Comparison of ENCODE assay signal across 31 cellular contexts in the genomic region with DNA sequence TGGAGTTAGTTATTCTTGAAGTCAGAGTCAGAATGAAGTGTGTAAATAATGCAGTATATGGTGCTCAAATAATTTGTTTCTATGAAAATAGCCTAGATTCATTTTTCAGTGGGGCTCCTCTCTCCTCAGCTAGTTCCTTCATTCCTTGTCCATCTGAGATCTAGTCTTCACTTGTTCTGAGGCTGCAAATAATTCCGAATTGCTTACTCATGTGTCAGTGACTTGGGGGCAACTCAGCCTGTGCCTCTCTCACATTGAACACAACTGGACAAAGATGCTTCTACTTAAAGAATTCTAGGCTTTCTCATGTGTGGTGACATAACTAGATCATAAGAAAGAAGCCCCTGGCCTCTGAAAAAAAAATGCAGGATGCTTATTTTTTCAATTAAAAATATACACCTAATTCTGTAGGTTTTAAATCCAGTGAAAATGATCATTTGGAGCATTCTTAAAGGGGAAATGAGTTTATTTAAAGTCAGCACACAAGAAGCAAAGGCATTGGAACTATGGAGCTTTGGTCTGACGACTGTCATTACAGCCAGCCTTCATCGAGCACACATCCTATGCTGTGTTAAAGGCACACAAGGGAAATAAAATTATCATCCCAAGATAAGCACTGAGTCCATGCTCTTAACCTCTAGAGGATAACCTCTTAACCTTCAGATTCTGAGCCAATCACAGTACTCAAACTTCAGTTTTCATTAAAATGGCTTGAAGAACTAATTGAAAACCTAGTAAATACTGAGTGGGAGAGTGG. TPM values are rescaled to one million over a fixed set of nuclear protein-coding genes. Genes with fewer than 3 reads are reported as not detected.
DNase-seq lines count a peak whose midpoint lies in the region; ATAC-seq, FAIRE-seq and TF ChIP-seq lines count a peak whose summit lies in the region.
"Had no signal": no experiment of that assay in that cellular context is flagged by ENCODE, and none has a peak within 500 bp of the region (broad histone marks: within the 10 kb centered on the region; RNA-seq: fewer than 3 reads in every experiment).

No MANE protein-coding gene starts in this region.

- no peak for FAIRE-seq in H1 (lab: Jason Lieb, UNC)
- FAIRE-seq: GM12878, islet of Langerhans had no signal

- TF ChIP-seq RAD21 in H1 (IDR thresholded peaks at IDR 0.05 in 1 of 2, conservative IDR thresholded peaks at IDR 0.05 in 1 of 2; ENCODE audit: low read depth in 2 of 2, low read length in 2 of 2): no peak

- no peak overlapping the region for H2BK15ac ChIP-seq in H1 (ENCODE audit: low read length)

- DNase-seq in GM23338 (ENCODE audit: low spot score) (no peak), RWPE1 (ENCODE audit: low spot score) (peak; percentile 7), H1 (ENCODE audit: low read depth in 1 of 2, low spot score in 2 of 2) (no peak), neural progenitor cell (ENCODE audit: low spot score) (no peak), NCI-H146 (lab: John Stamatoyannopoulos, UW) (no peak), GM23248 (no peak), MV-4-11 (lab: John Stamatoyannopoulos, UW) (no peak), NCI-H526 (lab: John Stamatoyannopoulos, UW) (no peak)
- DNase-seq: activated CD8-positive, alpha-beta memory T cell treated with anti-CD3 and anti-CD28 coated beads, Interleukin-2, amount 50 U/mL, for 48 hours; activated CD8-positive, alpha-beta T cell treated with anti-CD3 and anti-CD28 coated beads for 36 hours; activated naive CD4-positive, alpha-beta T cell treated with anti-CD3 and anti-CD28 coated beads for 36 hours; BE2C; body of pancreas; CD8-positive, alpha-beta T cell; Kasumi-1; naive thymus-derived CD4-positive, alpha-beta T cell; NCI-H1694; nucleus accumbens; PC-3; SHP77; stimulated activated CD4-positive, alpha-beta T cell treated with anti-CD3 and anti-CD28 coated beads, Interleukin-15, amount 100 ng/mL, for 24 hours; stimulated activated naive B cell treated with anti-CD40 and anti-IgM and Interleukin-4, amounts not matched to agents 10 μg/mL and 1 μg/mL and 100 μg/mL, for 72 hours had no signal

- WGBS in H1 (ENCODE audit: extremely low coverage in 1 of 2, insufficient coverage in 1 of 2, insufficient read length in 1 of 2, insufficient replicate concordance in 2 of 2, low coverage in 1 of 2, low lambda C conversion rate in 2 of 2, missing lambda C conversion rate in 1 of 2), 2 experiments: 92% methylated on average over 3 of the region's 3 CpGs; no CpG with 5 or more reads in 1 of the 2 experiments
- 22 to 30% methylated on average over 3 of the region's 3 CpGs for WGBS in GM23248 (ENCODE audit: low coverage in 1 of 2, low lambda C conversion rate in 2 of 2, missing lambda C conversion rate in 2 of 2), 2 experiments

- H3K79me2 ChIP-seq in GM23338 (replicated peaks; ENCODE audit: insufficient read depth) (no peaks in the 10 kb centered on the region), H1 (ENCODE audit: control insufficient read depth in 1 of 2, insufficient read depth in 2 of 2, low read length in 2 of 2) (no peaks in the 10 kb centered on the region), neural progenitor cell (ENCODE audit: low read depth) (no peaks in the 10 kb centered on the region), GM23248 (ENCODE audit: insufficient read depth) (no peaks in the 10 kb centered on the region)

- H3K36me3 Mint-ChIP-seq in GM23338 (ENCODE audit: low read depth) (no peaks in the 10 kb centered on the region), neural progenitor cell (no peaks in the 10 kb centered on the region)
- H3K36me3 Mint-ChIP-seq: CD8-positive, alpha-beta T cell; mesothelial cell of epicardium; naive thymus-derived CD4-positive, alpha-beta T cell; stimulated activated naive B cell treated with anti-CD40 and anti-IgM and Interleukin-4, amounts not matched to agents 10 μg/mL and 1 μg/mL and 100 μg/mL, for 72 hours; type B pancreatic cell had no signal

- H3F3A ChIP-seq in GM23338 (replicated peaks; ENCODE audit: low read depth): no peaks in the 10 kb centered on the region
- no peaks in the 10 kb centered on the region for H3F3A ChIP-seq in neural progenitor cell (ENCODE audit: low read depth)
- no peaks in the 10 kb centered on the region for H3F3A ChIP-seq in GM23248 (ENCODE audit: insufficient read depth)

- H3K14ac ChIP-seq in H1 (ENCODE audit: insufficient read length): no peak overlapping the region

- H3K4ac ChIP-seq in H1 (replicated peaks; ENCODE audit: insufficient read length, low read depth, low read length): no peak overlapping the region

- CTCF ChIA-PET in RWPE1 (lab: Yijun Ruan, JAX) (interaction anchor here (0.7 to 1.0 kb wide), 3 partner anchors 35 to 1556 kb away, joined by 4 read pairs; no protein-coding TSS in a partner anchor), H1 (lab: Charles Lee; ENCODE audit: partially characterized antibody) (interaction anchor here (0.6 to 1.5 kb wide), 6 partner anchors 10 to 799 kb away, joined by 3 to 8 read pairs (median 4); no protein-coding TSS in a partner anchor)

- POLR2A ChIA-PET in RWPE1 (lab: Yijun Ruan, JAX; ENCODE audit: low non-redundant PET) (no interaction called here), H1 (lab: Charles Lee; ENCODE audit: partially characterized antibody) (no interaction called here)

- H3K79me1 ChIP-seq in H1 (ENCODE audit: low read depth, low read length): no peaks in the 10 kb centered on the region

- ATAC-seq in GM23338: no peak
- ATAC-seq: activated CD8-positive, alpha-beta T cell treated with anti-CD3 and anti-CD28 coated beads for 36 hours; body of pancreas; CD8-positive, alpha-beta T cell; GM12878; naive thymus-derived CD4-positive, alpha-beta T cell; PC-3; stimulated activated naive B cell treated with anti-CD40 and anti-IgM and Interleukin-4, amounts not matched to agents 10 μg/mL and 1 μg/mL and 100 μg/mL, for 72 hours had no signal

- H3K9me3 Mint-ChIP-seq in GM23338 (no peaks in the 10 kb centered on the region), neural progenitor cell (no peaks in the 10 kb centered on the region)
- H3K9me3 Mint-ChIP-seq: activated CD8-positive, alpha-beta T cell treated with anti-CD3 and anti-CD28 coated beads for 36 hours; activated naive CD4-positive, alpha-beta T cell treated with anti-CD3 and anti-CD28 coated beads for 36 hours; CD8-positive, alpha-beta T cell; mesothelial cell of epicardium; naive thymus-derived CD4-positive, alpha-beta T cell; stimulated activated naive B cell treated with anti-CD40 and anti-IgM and Interleukin-4, amounts not matched to agents 10 μg/mL and 1 μg/mL and 100 μg/mL, for 72 hours; type B pancreatic cell had no signal

- no peak overlapping the region for H2BK12ac ChIP-seq in H1 (ENCODE audit: low read depth, low read length)

- no peak for TF ChIP-seq POLR2A in H1 (IDR thresholded peaks at IDR 0.05; ENCODE audit: control extremely low read depth in 1 of 2, low read depth in 2 of 2, low read length in 2 of 2)

- H3K23ac ChIP-seq in H1 (ENCODE audit: insufficient read length): no peak overlapping the region

- no peak overlapping the region for H4K8ac ChIP-seq in H1 (ENCODE audit: extremely low read depth, insufficient read depth, low read length)

- H3K27ac Mint-ChIP-seq in GM23338: no peak overlapping the region
- no peak overlapping the region for H3K27ac Mint-ChIP-seq in neural progenitor cell
- H3K27ac Mint-ChIP-seq: activated CD8-positive, alpha-beta T cell treated with anti-CD3 and anti-CD28 coated beads for 36 hours; activated naive CD4-positive, alpha-beta T cell treated with anti-CD3 and anti-CD28 coated beads for 36 hours; CD8-positive, alpha-beta T cell; mesothelial cell of epicardium; naive thymus-derived CD4-positive, alpha-beta T cell; progenitor cell of endocrine pancreas; stimulated activated naive B cell treated with anti-CD40 and anti-IgM and Interleukin-4, amounts not matched to agents 10 μg/mL and 1 μg/mL and 100 μg/mL, for 72 hours; type B pancreatic cell had no signal

- H3K27ac ChIP-seq in GM23338 (ENCODE audit: low read depth) (no peak overlapping the region), RWPE1 (no peak overlapping the region), H1 (ENCODE audit: low read depth, low read length) (no peak overlapping the region), neural progenitor cell (no peak overlapping the region), GM23248 (no peak overlapping the region)
- H3K27ac ChIP-seq: body of pancreas, epithelial cell of prostate had no signal

- H2AFZ ChIP-seq in GM23338 (peak overlapping the region; percentile 77), H1 (ENCODE audit: low read length) (peak overlapping the region; percentile 72; the same call in 1 of the 2 replicates), neural progenitor cell (replicated peaks) (peak overlapping the region; percentile 89), GM23248 (no peak overlapping the region)

- H3K4me2 ChIP-seq in GM23338 (no peak overlapping the region), H1 (ENCODE audit: insufficient read depth in 1 of 2, low read depth in 2 of 2, low read length in 2 of 2) (no peak overlapping the region), neural progenitor cell (no peak overlapping the region), GM23248 (ENCODE audit: unreplicated experiment) (no peak overlapping the region)

- no peak overlapping the region for H4K5ac ChIP-seq in H1 (ENCODE audit: insufficient read length, low read depth, low read length)

- H3K27me3 ChIP-seq in GM23338 (ENCODE audit: insufficient read depth) (no peaks in the 10 kb centered on the region), H1 (replicated peaks in 1 of 4; ENCODE audit: control insufficient read depth in 3 of 4, extremely low read depth in 1 of 4, insufficient read depth in 3 of 4, low read length in 3 of 4) (no peaks in the 10 kb centered on the region), neural progenitor cell (no peaks in the 10 kb centered on the region), GM23248 (replicated peaks; ENCODE audit: insufficient read depth) (0 out of 2 replicates have a peak, but pooled peaks cover 10% of the 10 kb centered on the region)
- H3K27me3 ChIP-seq: body of pancreas had no signal

- H3K9me2 ChIP-seq in GM23338 (ENCODE audit: insufficient read depth): no peaks in the 10 kb centered on the region
- H3K9me2 ChIP-seq in GM23248 (ENCODE audit: insufficient read depth): no peaks in the 10 kb centered on the region

- no peak overlapping the region; a peak in 2 of 7 replicates for H3K9ac ChIP-seq in H1 (replicated peaks in 1 of 4; ENCODE audit: extremely low read depth in 1 of 4, low read depth in 3 of 4, low read length in 3 of 4)
- H3K9ac ChIP-seq in neural progenitor cell: no peak overlapping the region
- no peak overlapping the region for H3K9ac ChIP-seq in GM23248

- no peak overlapping the region for H2BK120ac ChIP-seq in H1 (replicated peaks; ENCODE audit: low read depth, low read length)

- H3K36me3 ChIP-seq in GM23338 (ENCODE audit: insufficient read depth) (no peaks in the 10 kb centered on the region), H1 (ENCODE audit: control insufficient read depth in 2 of 4, insufficient read depth in 4 of 4, low read length in 3 of 4) (no peaks in the 10 kb centered on the region), neural progenitor cell (no peaks in the 10 kb centered on the region), GM23248 (ENCODE audit: low read depth) (no peaks in the 10 kb centered on the region)
- H3K36me3 ChIP-seq: BE2C, HAP-1 had no signal

- TF ChIP-seq EP300 in H1 (IDR thresholded peaks at IDR 0.05; ENCODE audit: borderline replicate concordance in 1 of 2, low read depth in 2 of 2, low read length in 2 of 2): no peak

- H2BK5ac ChIP-seq in H1 (ENCODE audit: low read depth, low read length): no peak overlapping the region

- H2BK20ac ChIP-seq in H1 (ENCODE audit: low read length): no peak overlapping the region

- H3K4me1 ChIP-seq in GM23338 (ENCODE audit: insufficient read depth) (peaks cover 6% of the 10 kb centered on the region; the same call in 1 of the 2 replicates), H1 (replicated peaks in 1 of 4; ENCODE audit: control insufficient read depth in 3 of 4, insufficient read depth in 4 of 4, low read length in 3 of 4) (peaks cover 0 to 4% (median 0%) of the 10 kb centered on the region in 4 experiments; a peak in 1 of 7 replicates), neural progenitor cell (peaks cover 10% of the 10 kb centered on the region), GM23248 (ENCODE audit: insufficient read depth) (no peaks in the 10 kb centered on the region)
- H3K4me1 ChIP-seq: BE2C, body of pancreas had no signal

- H4K20me1 ChIP-seq in GM23338 (replicated peaks; ENCODE audit: insufficient read depth) (no peaks in the 10 kb centered on the region), H1 (replicated peaks in 1 of 2; ENCODE audit: control insufficient read depth in 1 of 2, insufficient read depth in 2 of 2, low read length in 2 of 2) (no peaks in the 10 kb centered on the region), neural progenitor cell (ENCODE audit: low read depth) (no peaks in the 10 kb centered on the region), GM23248 (ENCODE audit: insufficient read depth) (no peaks in the 10 kb centered on the region)

- H3K9me3 ChIP-seq in H1 (ENCODE audit: insufficient read depth in 2 of 2, low read depth in 1 of 2, low read length in 1 of 2) (no peaks in the 10 kb centered on the region), neural progenitor cell (ENCODE audit: low read depth) (no peaks in the 10 kb centered on the region), GM23248 (ENCODE audit: low read depth) (no peaks in the 10 kb centered on the region)
- H3K9me3 ChIP-seq: BE2C, body of pancreas, HAP-1 had no signal

- no peak overlapping the region for H3K56ac ChIP-seq in H1 (replicated peaks; ENCODE audit: insufficient read length, low read depth, low read length)

- no peak overlapping the region for H2AK5ac ChIP-seq in H1 (ENCODE audit: low read depth, low read length)

- H3K18ac ChIP-seq in H1 (ENCODE audit: extremely low read depth, low read length): no peak overlapping the region

- in situ Hi-C loops in GM23248 (cut with MboI): loop anchor here (10.0 kb wide), 1 partner anchor 334 kb away; no protein-coding TSS in a partner anchor

- H3K4me3 Mint-ChIP-seq in GM23338 (no peak overlapping the region), neural progenitor cell (no peak overlapping the region)
- H3K4me3 Mint-ChIP-seq: activated CD8-positive, alpha-beta T cell treated with anti-CD3 and anti-CD28 coated beads for 36 hours; activated naive CD4-positive, alpha-beta T cell treated with anti-CD3 and anti-CD28 coated beads for 36 hours; CD8-positive, alpha-beta T cell; mesothelial cell of epicardium; naive thymus-derived CD4-positive, alpha-beta T cell; stimulated activated naive B cell treated with anti-CD40 and anti-IgM and Interleukin-4, amounts not matched to agents 10 μg/mL and 1 μg/mL and 100 μg/mL, for 72 hours; type B pancreatic cell had no signal

- H3K4me1 Mint-ChIP-seq in GM23338: peaks cover 10% of the 10 kb centered on the region
- H3K4me1 Mint-ChIP-seq in neural progenitor cell: no peaks in the 10 kb centered on the region
- H3K4me1 Mint-ChIP-seq: naive thymus-derived CD4-positive, alpha-beta T cell; stimulated activated naive B cell treated with anti-CD40 and anti-IgM and Interleukin-4, amounts not matched to agents 10 μg/mL and 1 μg/mL and 100 μg/mL, for 72 hours had no signal

- H3K4me3 ChIP-seq in GM23338 (no peak overlapping the region), H1 (ENCODE audit: extremely low read depth in 1 of 4, insufficient read depth in 2 of 4, low read depth in 3 of 4, low read length in 4 of 4) (no peak overlapping the region), neural progenitor cell (no peak overlapping the region), GM23248 (no peak overlapping the region)
- H3K4me3 ChIP-seq: body of pancreas, GM12878, HAP-1 had no signal

- H4K91ac ChIP-seq in H1 (replicated peaks; ENCODE audit: insufficient read length, low read length): no peak overlapping the region

- H3K27me3 Mint-ChIP-seq in GM23338 (ENCODE audit: insufficient read depth, low read depth, poor library complexity): peaks cover 2% of the 10 kb centered on the region
- no peaks in the 10 kb centered on the region for H3K27me3 Mint-ChIP-seq in neural progenitor cell (ENCODE audit: insufficient read depth, low read depth)
- H3K27me3 Mint-ChIP-seq: activated CD8-positive, alpha-beta T cell treated with anti-CD3 and anti-CD28 coated beads for 36 hours; progenitor cell of endocrine pancreas; stimulated activated naive B cell treated with anti-CD40 and anti-IgM and Interleukin-4, amounts not matched to agents 10 μg/mL and 1 μg/mL and 100 μg/mL, for 72 hours; type B pancreatic cell had no signal

- no peaks in the 10 kb centered on the region for H3K23me2 ChIP-seq in H1 (ENCODE audit: low read depth, low read length)

- TF ChIP-seq CTCF in GM23338 (conservative IDR thresholded peaks at IDR 0.05; ENCODE audit: low read depth in 2 of 2): no peak
- no peak for TF ChIP-seq CTCF in RWPE1 (conservative IDR thresholded peaks at IDR 0.05; ENCODE audit: low read depth)
- no peak for TF ChIP-seq CTCF in H1 (IDR thresholded peaks at IDR 0.05; ENCODE audit: control extremely low read depth in 1 of 3, insufficient read depth in 1 of 3, low read depth in 1 of 3, low read length in 3 of 3)
- no peak for TF ChIP-seq CTCF in neural progenitor cell (IDR thresholded peaks at IDR 0.05)

RNA-seq across cellular contexts. Expression of gene SCN7A, which starts 24.8 kb away (rescaled TPM):
- 0.23 and 0.42 TPM in 2 replicates for total RNA-seq in GM23338 (2014; rRNA removed; shearing (Covaris generic))
- polyA plus RNA-seq in GM23338 (2016; fragmentation: Nextera tagmentation; extraction: Ambion mirVana) (0.10 and 0.23 TPM in 2 replicates), H1 (2011; rRNA removed) (0.03 and 0.09 TPM in 2 replicates), GM23248 (2016; fragmentation: Nextera tagmentation; extraction: Ambion mirVana) (not detected in 2 replicates)
- total RNA-seq in H1 (2021; fragmentation: NEBNext Ultra II Directional; extraction: Animal tissue kit (Norgen Biotek cat#: 25700)): 0.11 and 0.19 TPM in 2 replicates
- polyA plus RNA-seq in H1 (2011; cell fraction: cytosol; rRNA removed): 0.13 TPM
- 0.17 TPM for polyA plus RNA-seq in H1 (2011; cell fraction: nucleus; rRNA removed)
- 0.09 to 0.26 TPM (median 0.12 TPM) in 4 replicates for polyA plus RNA-seq in H1 (2012, experiment 1 of 2)
- not detected for polyA plus RNA-seq in H1 (2012, experiment 2 of 2)
- 0.12 TPM for polyA plus RNA-seq in H1 (2013, experiment 1 of 2)
- 0.09 TPM for polyA plus RNA-seq in H1 (2013, experiment 2 of 2)
- polyA minus RNA-seq in H1 (2011; rRNA and poly(A)+ RNA removed): 0.09 and 0.20 TPM in 2 replicates
- polyA minus RNA-seq in H1 (2011; cell fraction: cytosol; rRNA and poly(A)+ RNA removed): not detected
- 0.60 TPM for polyA minus RNA-seq in H1 (2011; cell fraction: nucleus; rRNA and poly(A)+ RNA removed)
- total RNA-seq in neural progenitor cell (ENCODE audit: low replicate concordance): 0.81 and 1.0 TPM in 2 replicates
- not detected in 2 replicates for total RNA-seq in GM23248 (2014; rRNA removed; shearing (Covaris generic))
- total RNA-seq: activated CD8-positive, alpha-beta T cell treated with anti-CD3 and anti-CD28 coated beads for 36 hours; activated naive CD4-positive, alpha-beta T cell treated with anti-CD3 and anti-CD28 coated beads for 36 hours; CD8-positive, alpha-beta T cell; glomerular endothelial cell; PC-3; T-helper 2 cell treated with Interferon-gamma antibody and Interleukin-4, amounts not matched to agents 100 ng/mL and 5 ng/mL, for 36 hours had no signal
- polyA plus RNA-seq: GM12878; naive thymus-derived CD4-positive, alpha-beta T cell had no signal
